Comparison of ENCODE assay signal across 13 cellular contexts in genomic region chr3:133941390-133941789, GRCh38. TPM values are rescaled to one million over a fixed set of nuclear protein-coding genes. Genes with fewer than 3 reads are reported as not detected.
A peak's percentile ranks its signal among the peaks of the same experiment; 100 is the strongest.
DNase-seq lines count a peak whose midpoint lies in the region; ATAC-seq and TF ChIP-seq lines count a peak whose summit lies in the region.
"Had no signal": no experiment of that assay in that cellular context is flagged by ENCODE, and none has a peak within 500 bp of the region (broad histone marks: within the 10 kb centered on the region; RNA-seq: fewer than 3 reads in every experiment).

No MANE protein-coding gene starts in this region.

- in situ Hi-C loops in ACHN (cut with HindIII; ENCODE audit: low pct_ligation_motif_present, low pct_unique_long_range_greater_than_20kb, low sequenced_read_pairs) = no loop called here

- H3K9me3 ChIP-seq in psoas muscle = no peaks in the 10 kb centered on the region
- H3K9me3 ChIP-seq: upper lobe of right lung had no signal

- 20 to 28% (median 22%) methylated on average over 6 of the region's 6 CpGs for WGBS in psoas muscle, 3 donors

- CTCF ChIA-PET in RWPE1 (lab: Yijun Ruan, JAX) = interaction anchor here (0.7 kb wide), 1 partner anchor 125 kb away, joined by 3 read pairs; no protein-coding TSS in a partner anchor

- H3K36me3 ChIP-seq in psoas muscle (ENCODE audit: insufficient read depth in 1 of 2, low read depth in 1 of 2) = no peaks in the 10 kb centered on the region
- H3K36me3 ChIP-seq: upper lobe of right lung had no signal

- H3K4me3 ChIP-seq in fibroblast of mammary gland (ENCODE audit: control insufficient read depth, low read depth, low read length) (no peak overlapping the region), psoas muscle (no peak overlapping the region)
- H3K4me3 ChIP-seq: hepatocyte, upper lobe of right lung had no signal

- ATAC-seq in psoas muscle (peak; percentile 51 to 82 (median 77)), HG02759 (IDR thresholded peaks at IDR 0.05; ENCODE audit: unreplicated experiment) (no peak)
- ATAC-seq: right cardiac atrium, upper lobe of right lung had no signal

- no peak for TF ChIP-seq CTCF in RWPE1 (conservative IDR thresholded peaks at IDR 0.05; ENCODE audit: low read depth)
- TF ChIP-seq CTCF in fibroblast of mammary gland (conservative IDR thresholded peaks at IDR 0.05; ENCODE audit: control insufficient read depth, insufficient read depth, low read depth, low read length) = no peak
- no peak for TF ChIP-seq CTCF in psoas muscle (IDR thresholded peaks at IDR 0.05)

- DNase-seq in EH (ENCODE audit: low read depth) = peak; percentile 47
- no peak for DNase-seq in RWPE1 (ENCODE audit: low spot score)
- peak; percentile 61 for DNase-seq in fibroblast of mammary gland (ENCODE audit: low read depth)
- no peak for DNase-seq in psoas muscle
- DNase-seq in ACHN = no peak
- DNase-seq in AML-193 (lab: John Stamatoyannopoulos, UW) = no peak
- DNase-seq in SKM-1 treated with dmso at 0.1 percent for 144 hours (lab: John Stamatoyannopoulos, UW; ENCODE audit: unreplicated experiment) = no peak
- DNase-seq: activated CD4-positive, alpha-beta T cell treated with anti-CD3 and anti-CD28 coated beads, Interleukin-2, amount 50 U/mL, for 4 hours; CD4-positive, alpha-beta T cell; right cardiac atrium; upper lobe of right lung had no signal

- H3K27me3 ChIP-seq in psoas muscle (ENCODE audit: insufficient read depth in 3 of 3, low read length in 2 of 3) = no peaks in the 10 kb centered on the region
- H3K27me3 ChIP-seq: hepatocyte, upper lobe of right lung had no signal

- intact Hi-C loops in psoas muscle (cut with DNase I) = no loop called here

- POLR2A ChIA-PET in RWPE1 (lab: Yijun Ruan, JAX; ENCODE audit: low non-redundant PET) = no interaction called here

- H3K27ac ChIP-seq in RWPE1 = peak overlapping the region; percentile 1; the same call in 1 of the 2 replicates
- H3K27ac ChIP-seq in psoas muscle = no peak overlapping the region
- H3K27ac ChIP-seq: hepatocyte, upper lobe of right lung had no signal

- H3K4me1 ChIP-seq in psoas muscle = peaks cover 42% of the 10 kb centered on the region

RNA-seq across cellular contexts. Expression of gene RAB6B, which starts 45.7 kb away (rescaled TPM):
- total RNA-seq in psoas muscle = 1 to 10 TPM; 2.0 to 3.8 (median 3.4) TPM
- polyA plus RNA-seq in psoas muscle = 1 to 10 TPM in 1 of 3 donors, under 1 TPM in 2; 0.93 to 1.3 (median 0.94) TPM
- total RNA-seq: CD4-positive, alpha-beta T cell had no signal

Comparison
In these comparisons a context has a peak if more than half of its experiments do, and no peak if none do; other contexts are left out.
1. DNase-seq: peak in EH (single experiment) and fibroblast of mammary gland (single experiment); none in RWPE1 (single experiment), psoas muscle (0 of 2), ACHN (single experiment), AML-193 (0 of 2) and SKM-1 treated with dmso at 0.1 percent for 144 hours (single experiment).